ENCODE assay signal across 1 cellular context in genomic region chr10:74816824-74817498, GRCh38.
TF ChIP-seq lines count a peak whose summit lies in the region.

No MANE protein-coding gene starts in this region.

TF ChIP-seq in K562, 482 proteins besides CTCF, POLR2A, EP300 and RAD21 (continued from another document and continues in another):
- TF ChIP-seq, protein P1, sequence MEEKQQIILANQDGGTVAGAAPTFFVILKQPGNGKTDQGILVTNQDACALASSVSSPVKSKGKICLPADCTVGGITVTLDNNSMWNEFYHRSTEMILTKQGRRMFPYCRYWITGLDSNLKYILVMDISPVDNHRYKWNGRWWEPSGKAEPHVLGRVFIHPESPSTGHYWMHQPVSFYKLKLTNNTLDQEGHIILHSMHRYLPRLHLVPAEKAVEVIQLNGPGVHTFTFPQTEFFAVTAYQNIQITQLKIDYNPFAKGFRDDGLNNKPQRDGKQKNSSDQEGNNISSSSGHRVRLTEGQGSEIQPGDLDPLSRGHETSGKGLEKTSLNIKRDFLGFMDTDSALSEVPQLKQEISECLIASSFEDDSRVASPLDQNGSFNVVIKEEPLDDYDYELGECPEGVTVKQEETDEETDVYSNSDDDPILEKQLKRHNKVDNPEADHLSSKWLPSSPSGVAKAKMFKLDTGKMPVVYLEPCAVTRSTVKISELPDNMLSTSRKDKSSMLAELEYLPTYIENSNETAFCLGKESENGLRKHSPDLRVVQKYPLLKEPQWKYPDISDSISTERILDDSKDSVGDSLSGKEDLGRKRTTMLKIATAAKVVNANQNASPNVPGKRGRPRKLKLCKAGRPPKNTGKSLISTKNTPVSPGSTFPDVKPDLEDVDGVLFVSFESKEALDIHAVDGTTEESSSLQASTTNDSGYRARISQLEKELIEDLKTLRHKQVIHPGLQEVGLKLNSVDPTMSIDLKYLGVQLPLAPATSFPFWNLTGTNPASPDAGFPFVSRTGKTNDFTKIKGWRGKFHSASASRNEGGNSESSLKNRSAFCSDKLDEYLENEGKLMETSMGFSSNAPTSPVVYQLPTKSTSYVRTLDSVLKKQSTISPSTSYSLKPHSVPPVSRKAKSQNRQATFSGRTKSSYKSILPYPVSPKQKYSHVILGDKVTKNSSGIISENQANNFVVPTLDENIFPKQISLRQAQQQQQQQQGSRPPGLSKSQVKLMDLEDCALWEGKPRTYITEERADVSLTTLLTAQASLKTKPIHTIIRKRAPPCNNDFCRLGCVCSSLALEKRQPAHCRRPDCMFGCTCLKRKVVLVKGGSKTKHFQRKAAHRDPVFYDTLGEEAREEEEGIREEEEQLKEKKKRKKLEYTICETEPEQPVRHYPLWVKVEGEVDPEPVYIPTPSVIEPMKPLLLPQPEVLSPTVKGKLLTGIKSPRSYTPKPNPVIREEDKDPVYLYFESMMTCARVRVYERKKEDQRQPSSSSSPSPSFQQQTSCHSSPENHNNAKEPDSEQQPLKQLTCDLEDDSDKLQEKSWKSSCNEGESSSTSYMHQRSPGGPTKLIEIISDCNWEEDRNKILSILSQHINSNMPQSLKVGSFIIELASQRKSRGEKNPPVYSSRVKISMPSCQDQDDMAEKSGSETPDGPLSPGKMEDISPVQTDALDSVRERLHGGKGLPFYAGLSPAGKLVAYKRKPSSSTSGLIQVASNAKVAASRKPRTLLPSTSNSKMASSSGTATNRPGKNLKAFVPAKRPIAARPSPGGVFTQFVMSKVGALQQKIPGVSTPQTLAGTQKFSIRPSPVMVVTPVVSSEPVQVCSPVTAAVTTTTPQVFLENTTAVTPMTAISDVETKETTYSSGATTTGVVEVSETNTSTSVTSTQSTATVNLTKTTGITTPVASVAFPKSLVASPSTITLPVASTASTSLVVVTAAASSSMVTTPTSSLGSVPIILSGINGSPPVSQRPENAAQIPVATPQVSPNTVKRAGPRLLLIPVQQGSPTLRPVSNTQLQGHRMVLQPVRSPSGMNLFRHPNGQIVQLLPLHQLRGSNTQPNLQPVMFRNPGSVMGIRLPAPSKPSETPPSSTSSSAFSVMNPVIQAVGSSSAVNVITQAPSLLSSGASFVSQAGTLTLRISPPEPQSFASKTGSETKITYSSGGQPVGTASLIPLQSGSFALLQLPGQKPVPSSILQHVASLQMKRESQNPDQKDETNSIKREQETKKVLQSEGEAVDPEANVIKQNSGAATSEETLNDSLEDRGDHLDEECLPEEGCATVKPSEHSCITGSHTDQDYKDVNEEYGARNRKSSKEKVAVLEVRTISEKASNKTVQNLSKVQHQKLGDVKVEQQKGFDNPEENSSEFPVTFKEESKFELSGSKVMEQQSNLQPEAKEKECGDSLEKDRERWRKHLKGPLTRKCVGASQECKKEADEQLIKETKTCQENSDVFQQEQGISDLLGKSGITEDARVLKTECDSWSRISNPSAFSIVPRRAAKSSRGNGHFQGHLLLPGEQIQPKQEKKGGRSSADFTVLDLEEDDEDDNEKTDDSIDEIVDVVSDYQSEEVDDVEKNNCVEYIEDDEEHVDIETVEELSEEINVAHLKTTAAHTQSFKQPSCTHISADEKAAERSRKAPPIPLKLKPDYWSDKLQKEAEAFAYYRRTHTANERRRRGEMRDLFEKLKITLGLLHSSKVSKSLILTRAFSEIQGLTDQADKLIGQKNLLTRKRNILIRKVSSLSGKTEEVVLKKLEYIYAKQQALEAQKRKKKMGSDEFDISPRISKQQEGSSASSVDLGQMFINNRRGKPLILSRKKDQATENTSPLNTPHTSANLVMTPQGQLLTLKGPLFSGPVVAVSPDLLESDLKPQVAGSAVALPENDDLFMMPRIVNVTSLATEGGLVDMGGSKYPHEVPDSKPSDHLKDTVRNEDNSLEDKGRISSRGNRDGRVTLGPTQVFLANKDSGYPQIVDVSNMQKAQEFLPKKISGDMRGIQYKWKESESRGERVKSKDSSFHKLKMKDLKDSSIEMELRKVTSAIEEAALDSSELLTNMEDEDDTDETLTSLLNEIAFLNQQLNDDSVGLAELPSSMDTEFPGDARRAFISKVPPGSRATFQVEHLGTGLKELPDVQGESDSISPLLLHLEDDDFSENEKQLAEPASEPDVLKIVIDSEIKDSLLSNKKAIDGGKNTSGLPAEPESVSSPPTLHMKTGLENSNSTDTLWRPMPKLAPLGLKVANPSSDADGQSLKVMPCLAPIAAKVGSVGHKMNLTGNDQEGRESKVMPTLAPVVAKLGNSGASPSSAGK (IDR thresholded peaks at IDR 0.05) = 0 out of 2 replicates have a peak, but pooled peaks have one; percentile 13
- no peak for TF ChIP-seq JUN (IDR thresholded peaks at IDR 0.05; ENCODE audit: borderline replicate concordance, low read depth, low read length)
- no peak for TF ChIP-seq JUN (CRISPR knock-in tag; IDR thresholded peaks at IDR 0.05; ENCODE audit: borderline replicate concordance)
- TF ChIP-seq ZNF280A (IDR thresholded peaks at IDR 0.05; ENCODE audit: low read depth, partially characterized antibody) = peak; percentile 91
- TF ChIP-seq STAT5A (IDR thresholded peaks at IDR 0.05; ENCODE audit: borderline replicate concordance, low read length) = 0 out of 2 replicates have a peak, but pooled peaks have one; percentile 11
- peak; percentile 70 for TF ChIP-seq TEAD4 (IDR thresholded peaks at IDR 0.05; ENCODE audit: low read length)
- TF ChIP-seq TEAD4 (CRISPR knock-in tag; IDR thresholded peaks at IDR 0.05; ENCODE audit: borderline replicate concordance) = no peak
- no peak for TF ChIP-seq CBFA2T2 (conservative IDR thresholded peaks at IDR 0.05)
- TF ChIP-seq ARID1B (IDR thresholded peaks at IDR 0.05) = peak; percentile 33
- no peak for TF ChIP-seq SOX6 (IDR thresholded peaks at IDR 0.05)
- TF ChIP-seq ETV5 (CRISPR knock-in tag; IDR thresholded peaks at IDR 0.05; ENCODE audit: low read depth) = no peak
- TF ChIP-seq MIER1 (IDR thresholded peaks at IDR 0.05; ENCODE audit: low read depth) = no peak
- TF ChIP-seq DPF2 (IDR thresholded peaks at IDR 0.05) = no peak; the same call in 1 of the 2 replicates
- peak; percentile 59 for TF ChIP-seq CBFA2T3 (IDR thresholded peaks at IDR 0.05)
- no peak for TF ChIP-seq NFIX (CRISPR knock-in tag; IDR thresholded peaks at IDR 0.05; ENCODE audit: low read depth)
- TF ChIP-seq HDAC1 (IDR thresholded peaks at IDR 0.05) = peak in 1 of 2 experiments; percentile 100; a peak in 2 of 4 replicates
- 0 out of 2 replicates have a peak, but pooled peaks have one; percentile 17 for TF ChIP-seq EP400 (IDR thresholded peaks at IDR 0.05)
- TF ChIP-seq GABPA (tag; conservative IDR thresholded peaks at IDR 0.05; ENCODE audit: low read depth) = no peak
- TF ChIP-seq, protein P2, sequence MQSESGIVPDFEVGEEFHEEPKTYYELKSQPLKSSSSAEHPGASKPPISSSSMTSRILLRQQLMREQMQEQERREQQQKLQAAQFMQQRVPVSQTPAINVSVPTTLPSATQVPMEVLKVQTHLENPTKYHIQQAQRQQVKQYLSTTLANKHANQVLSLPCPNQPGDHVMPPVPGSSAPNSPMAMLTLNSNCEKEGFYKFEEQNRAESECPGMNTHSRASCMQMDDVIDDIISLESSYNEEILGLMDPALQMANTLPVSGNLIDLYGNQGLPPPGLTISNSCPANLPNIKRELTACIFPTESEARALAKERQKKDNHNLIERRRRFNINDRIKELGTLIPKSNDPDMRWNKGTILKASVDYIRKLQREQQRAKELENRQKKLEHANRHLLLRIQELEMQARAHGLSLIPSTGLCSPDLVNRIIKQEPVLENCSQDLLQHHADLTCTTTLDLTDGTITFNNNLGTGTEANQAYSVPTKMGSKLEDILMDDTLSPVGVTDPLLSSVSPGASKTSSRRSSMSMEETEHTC (IDR thresholded peaks at IDR 0.05) = no peak
- TF ChIP-seq NFIC (IDR thresholded peaks at IDR 0.05) = peak; percentile 55
- peak; percentile 56 for TF ChIP-seq FOSL1 (tag; conservative IDR thresholded peaks at IDR 0.05)
- TF ChIP-seq SMARCA4 (IDR thresholded peaks at IDR 0.05) = 0 out of 2 replicates have a peak, but pooled peaks have one; percentile 15
- no peak for TF ChIP-seq MXD1 (CRISPR knock-in tag; IDR thresholded peaks at IDR 0.05; ENCODE audit: borderline replicate concordance, poor library complexity, severe bottlenecking)
- TF ChIP-seq, protein P3, sequence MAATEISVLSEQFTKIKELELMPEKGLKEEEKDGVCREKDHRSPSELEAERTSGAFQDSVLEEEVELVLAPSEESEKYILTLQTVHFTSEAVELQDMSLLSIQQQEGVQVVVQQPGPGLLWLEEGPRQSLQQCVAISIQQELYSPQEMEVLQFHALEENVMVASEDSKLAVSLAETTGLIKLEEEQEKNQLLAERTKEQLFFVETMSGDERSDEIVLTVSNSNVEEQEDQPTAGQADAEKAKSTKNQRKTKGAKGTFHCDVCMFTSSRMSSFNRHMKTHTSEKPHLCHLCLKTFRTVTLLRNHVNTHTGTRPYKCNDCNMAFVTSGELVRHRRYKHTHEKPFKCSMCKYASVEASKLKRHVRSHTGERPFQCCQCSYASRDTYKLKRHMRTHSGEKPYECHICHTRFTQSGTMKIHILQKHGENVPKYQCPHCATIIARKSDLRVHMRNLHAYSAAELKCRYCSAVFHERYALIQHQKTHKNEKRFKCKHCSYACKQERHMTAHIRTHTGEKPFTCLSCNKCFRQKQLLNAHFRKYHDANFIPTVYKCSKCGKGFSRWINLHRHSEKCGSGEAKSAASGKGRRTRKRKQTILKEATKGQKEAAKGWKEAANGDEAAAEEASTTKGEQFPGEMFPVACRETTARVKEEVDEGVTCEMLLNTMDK (IDR thresholded peaks at IDR 0.05; ENCODE audit: borderline replicate concordance, insufficient read depth, low read depth, low read length, poor library complexity, severe bottlenecking) = no peak
- TF ChIP-seq JUND (IDR thresholded peaks at IDR 0.05; ENCODE audit: borderline replicate concordance, low read depth, low read length) = peak; percentile 38; the same call in 1 of the 2 replicates
- TF ChIP-seq JUND (tag; IDR thresholded peaks at IDR 0.05; ENCODE audit: borderline replicate concordance, low read depth, low read length) = peak; percentile 56; the same call in 1 of the 3 replicates
- no peak for TF ChIP-seq POLR2B (IDR thresholded peaks at IDR 0.05; ENCODE audit: low read depth, partially characterized antibody)
- no peak for TF ChIP-seq CCAR2 (IDR thresholded peaks at IDR 0.05; ENCODE audit: low read depth, low read length)
- no peak for TF ChIP-seq POLR2H (tag; IDR thresholded peaks at IDR 0.05; ENCODE audit: low read depth)
- TF ChIP-seq CHD4 (IDR thresholded peaks at IDR 0.05; ENCODE audit: insufficient read depth, insufficient replicate concordance, low read depth, low read length, poor library complexity, severe bottlenecking) = no peak
- TF ChIP-seq CBX1 (IDR thresholded peaks at IDR 0.05; ENCODE audit: low read depth) = peak; percentile 67; the same call in 1 of the 2 replicates
- no peak for TF ChIP-seq PKNOX1 (IDR thresholded peaks at IDR 0.05)
- TF ChIP-seq, protein P4, sequence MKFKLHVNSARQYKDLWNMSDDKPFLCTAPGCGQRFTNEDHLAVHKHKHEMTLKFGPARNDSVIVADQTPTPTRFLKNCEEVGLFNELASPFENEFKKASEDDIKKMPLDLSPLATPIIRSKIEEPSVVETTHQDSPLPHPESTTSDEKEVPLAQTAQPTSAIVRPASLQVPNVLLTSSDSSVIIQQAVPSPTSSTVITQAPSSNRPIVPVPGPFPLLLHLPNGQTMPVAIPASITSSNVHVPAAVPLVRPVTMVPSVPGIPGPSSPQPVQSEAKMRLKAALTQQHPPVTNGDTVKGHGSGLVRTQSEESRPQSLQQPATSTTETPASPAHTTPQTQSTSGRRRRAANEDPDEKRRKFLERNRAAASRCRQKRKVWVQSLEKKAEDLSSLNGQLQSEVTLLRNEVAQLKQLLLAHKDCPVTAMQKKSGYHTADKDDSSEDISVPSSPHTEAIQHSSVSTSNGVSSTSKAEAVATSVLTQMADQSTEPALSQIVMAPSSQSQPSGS (CRISPR knock-in tag; IDR thresholded peaks at IDR 0.05) = no peak
- no peak for TF ChIP-seq BACH1 (tag; IDR thresholded peaks at IDR 0.05)
- no peak for TF ChIP-seq TEAD1 (CRISPR knock-in tag; IDR thresholded peaks at IDR 0.05)
- 0 out of 2 replicates have a peak, but pooled peaks have one; percentile 26 for TF ChIP-seq FOXP4 (CRISPR knock-in tag; IDR thresholded peaks at IDR 0.05; ENCODE audit: borderline replicate concordance)
- no peak for TF ChIP-seq ATF1 (CRISPR knock-in tag; IDR thresholded peaks at IDR 0.05)
- TF ChIP-seq ATF1 (tag; IDR thresholded peaks at IDR 0.05) = 0 out of 2 replicates have a peak, but pooled peaks have one; percentile 14
- TF ChIP-seq MAFF (IDR thresholded peaks at IDR 0.05; ENCODE audit: low read length) = no peak
- no peak for TF ChIP-seq SNAPC5 (CRISPR knock-in tag; IDR thresholded peaks at IDR 0.05)
- TF ChIP-seq ZC3H8 (IDR thresholded peaks at IDR 0.05) = no peak
- peak; percentile 96 to 97 for TF ChIP-seq TRIM24 (IDR thresholded peaks at IDR 0.05)
